Comparison of ENCODE assay signal across 8 cellular contexts in the genomic region with DNA sequence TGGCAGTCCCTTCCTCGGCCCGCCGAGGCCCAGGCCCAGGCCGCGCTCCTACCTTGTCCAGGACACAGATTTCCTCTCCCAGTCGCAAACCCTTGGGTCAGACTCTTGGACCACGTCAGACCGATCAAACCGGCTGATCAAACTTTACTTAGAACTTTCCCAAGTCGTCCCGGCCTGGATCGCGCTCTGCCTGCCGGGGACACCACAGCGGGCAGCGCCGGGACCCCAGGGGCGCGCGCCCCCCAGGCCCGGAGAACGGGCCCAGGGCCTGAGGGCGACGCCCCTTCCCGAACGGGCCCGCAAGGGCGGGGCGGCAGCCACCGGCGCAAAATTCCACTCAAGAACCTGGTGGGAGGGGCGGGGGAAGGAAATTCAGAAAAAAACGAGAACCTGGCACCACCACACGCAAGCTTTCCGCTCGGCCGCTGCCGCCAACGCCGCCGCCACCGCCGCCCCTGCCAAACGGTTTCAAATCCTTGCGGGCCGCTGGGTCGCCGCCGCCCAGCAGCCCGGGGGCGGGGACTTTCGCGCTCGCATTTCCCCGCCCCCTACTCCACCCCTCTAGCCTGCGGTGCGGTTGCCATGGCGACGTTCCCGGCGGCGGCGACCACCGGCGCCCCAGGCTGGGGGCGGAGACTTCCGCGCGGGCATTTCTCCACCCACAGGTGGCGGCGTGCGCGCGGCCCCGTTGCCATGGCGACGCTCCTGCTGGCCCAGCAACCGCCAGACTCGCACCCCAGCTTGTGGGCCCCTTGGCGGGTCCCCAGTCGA. TPM values are rescaled to one million over a fixed set of nuclear protein-coding genes. Genes with fewer than 3 reads are reported as not detected.
DNase-seq lines count a peak whose midpoint lies in the region; ATAC-seq and TF ChIP-seq lines count a peak whose summit lies in the region.

A gene (minus strand): TSS at position 527 of the 771 bp plus-strand sequence.

- BruUV-seq in mammary epithelial cell (replicated peaks; lab: Mats Ljungman, UMichigan) = no TSS peak

- intact Hi-C loops in mammary epithelial cell (cut with micrococcal nuclease) = no loop called here

- H3K4me1 ChIP-seq in mammary epithelial cell (ENCODE audit: insufficient read depth, low read length) (peaks cover 11% of the 10 kb centered on the region), smooth muscle cell (ENCODE audit: low read depth) (peaks cover 14% of the 10 kb centered on the region)

- peak within 1 kb of the TSS; percentile 52 for H3K27ac ChIP-seq in mammary epithelial cell (ENCODE audit: insufficient read depth, low read depth, low read length)
- H3K27ac ChIP-seq in smooth muscle cell (ENCODE audit: low read depth) = peak within 1 kb of the TSS; percentile 83

- peaks cover 9% of the 10 kb centered on the region for H3F3A ChIP-seq in smooth muscle cell (ENCODE audit: low read depth)

- H2AFZ ChIP-seq in mammary epithelial cell (ENCODE audit: low read depth, low read length) (peak within 1 kb of the TSS; percentile 96), smooth muscle cell (ENCODE audit: low read depth) (peak within 1 kb of the TSS; percentile 93)

- under 1% methylated on average over 23 of the region's 81 CpGs for WGBS in mammary epithelial cell (ENCODE audit: low coverage, missing lambda C conversion rate)
- WGBS in smooth muscle cell (ENCODE audit: low lambda C conversion rate) = under 1% methylated on average over 65 of the region's 81 CpGs

- H3K36me3 ChIP-seq in mammary epithelial cell (ENCODE audit: insufficient read depth, low read length) (no peaks in the 10 kb centered on the region), smooth muscle cell (ENCODE audit: low read depth) (no peaks in the 10 kb centered on the region)

- peak within 1 kb of the TSS; percentile 80 for H3K4me3 ChIP-seq in WI38 (ENCODE audit: low read depth, low read length)
- peak within 1 kb of the TSS; percentile 49 to 68 (median 62) for H3K4me3 ChIP-seq in mammary epithelial cell (replicated peaks in 1 of 3; ENCODE audit: insufficient read depth in 1 of 3, low read depth in 2 of 3, low read length in 3 of 3)
- H3K4me3 ChIP-seq in smooth muscle cell = peak within 1 kb of the TSS; percentile 73

- H3K27me3 ChIP-seq in mammary epithelial cell (ENCODE audit: insufficient read depth, low read length) = no peaks in the 10 kb centered on the region
- no peaks in the 10 kb centered on the region for H3K27me3 ChIP-seq in smooth muscle cell (ENCODE audit: low read depth)

- H3K4me2 ChIP-seq in mammary epithelial cell (ENCODE audit: insufficient read depth, low read depth, low read length) (peak within 1 kb of the TSS; percentile 96), smooth muscle cell (peak within 1 kb of the TSS; percentile 95)

- CTCF ChIA-PET in mammary epithelial cell (lab: Charles Lee; ENCODE audit: low non-redundant PET) = no interaction called here

- H3K9ac ChIP-seq in mammary epithelial cell (ENCODE audit: insufficient read depth, low read length) (peak within 1 kb of the TSS; percentile 83), smooth muscle cell (ENCODE audit: low read depth) (peak within 1 kb of the TSS; percentile 84)

- peak; percentile 94 for DNase-seq in GM03348 (ENCODE audit: low spot score)
- peak; percentile 66 for DNase-seq in NCI-H2107 (lab: John Stamatoyannopoulos, UW)
- DNase-seq in mammary epithelial cell = peak; percentile 45
- DNase-seq in iPS-NIHi11 (ENCODE audit: low spot score) = peak; percentile 98
- DNase-seq in smooth muscle cell (lab: John Stamatoyannopoulos, UW; ENCODE audit: unreplicated experiment) = peak; percentile 61

- H3K79me2 ChIP-seq in mammary epithelial cell (ENCODE audit: insufficient read depth, low read length) (peaks cover 5% of the 10 kb centered on the region), smooth muscle cell (ENCODE audit: low read depth) (peaks cover 35% of the 10 kb centered on the region)

- TF ChIP-seq CTCF in WI38 (IDR thresholded peaks at IDR 0.05; ENCODE audit: low read depth, low read length) (no peak), mammary epithelial cell (conservative IDR thresholded peaks at IDR 0.05 in 1 of 2, IDR thresholded peaks at IDR 0.05 in 1 of 2; ENCODE audit: extremely low read depth in 1 of 2, insufficient read depth in 1 of 2, low read depth in 1 of 2, low read length in 2 of 2) (no peak), smooth muscle cell (IDR thresholded peaks at IDR 0.05; ENCODE audit: borderline replicate concordance, insufficient read depth, poor library complexity, severe bottlenecking) (no peak)

- ATAC-seq in HG02884 (IDR thresholded peaks at IDR 0.05; ENCODE audit: unreplicated experiment) = peak; percentile 67
- no peak for ATAC-seq in HG03378 (IDR thresholded peaks at IDR 0.05; ENCODE audit: unreplicated experiment)

- H4K20me1 ChIP-seq in mammary epithelial cell (ENCODE audit: insufficient read depth, low read length) (no peaks in the 10 kb centered on the region), smooth muscle cell (ENCODE audit: low read depth) (peaks cover 26% of the 10 kb centered on the region)

- dilution Hi-C loops in mammary epithelial cell (cut with HindIII; ENCODE audit: low sequenced_read_pairs) = no loop called here

- in situ Hi-C loops in mammary epithelial cell (cut with MboI; ENCODE audit: low sequenced_read_pairs in 2 of 2) = no loop called here

- H3K9me3 ChIP-seq in mammary epithelial cell (replicated peaks; ENCODE audit: insufficient read depth, low read length) = no peaks in the 10 kb centered on the region
- no peaks in the 10 kb centered on the region for H3K9me3 ChIP-seq in smooth muscle cell (replicated peaks; ENCODE audit: low read depth)

RNA-seq across cellular contexts. Expression of the gene that starts here (rescaled TPM):
- total RNA-seq in mammary epithelial cell (10 to 100 TPM in 1 of 2 donors, 1 to 10 TPM in 1; 4.0 to 11.1 TPM), smooth muscle cell (8.3 and 11.6 TPM in 2 replicates)
- polyA plus RNA-seq in mammary epithelial cell (2.0 TPM), smooth muscle cell (8.7 and 9.9 TPM in 2 replicates)
- 4.5 TPM for polyA minus RNA-seq in mammary epithelial cell

Comparison
In these comparisons a context has a peak if more than half of its experiments do, and no peak if none do; other contexts are left out.
1. DNase-seq: peak in every context shown above with its lines; median percentile 98 in iPS-NIHi11; 94 in GM03348; 66 in NCI-H2107; 61 in smooth muscle cell; 45 in mammary epithelial cell.